In the genomic region with DNA sequence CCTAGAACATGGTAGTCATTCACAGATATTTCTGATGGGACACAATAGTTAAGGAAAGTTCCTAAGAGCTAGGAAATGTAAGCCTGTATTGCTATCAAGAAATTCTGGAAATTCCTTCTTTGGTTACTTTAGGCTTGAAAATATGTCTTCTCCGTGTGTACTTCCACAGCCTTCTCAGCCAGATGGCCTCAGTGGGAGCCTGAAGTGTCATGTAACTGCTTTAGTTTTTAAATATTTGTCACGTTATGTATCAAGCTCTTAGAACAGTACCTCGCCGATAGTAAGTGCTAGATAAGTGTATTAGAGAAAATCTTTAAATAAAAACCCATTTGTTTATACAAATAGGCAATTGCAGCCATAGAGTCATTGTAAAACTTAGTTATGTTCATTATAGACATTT, we compare ENCODE assay signal across 30 cellular contexts.
"Had no signal": no experiment of that assay in that cellular context is flagged by ENCODE, and none has a peak within 500 bp of the region (broad histone marks: within the 10 kb centered on the region; RNA-seq: fewer than 3 reads in every experiment).

No MANE protein-coding gene starts in this region.

- H3K4me1 ChIP-seq: parathyroid adenoma, testis had no signal

- H3K4me1 Mint-ChIP-seq: immature natural killer cell had no signal

- H3K4me2 ChIP-seq: neural progenitor cell had no signal

- H3K27me3 ChIP-seq: neural progenitor cell, neutrophil, stomach, testis, thyroid gland, upper lobe of right lung had no signal

- H3K9me3 ChIP-seq: left ventricle myocardium inferior, mucosa of descending colon, neutrophil, stomach, testis, thyroid gland, upper lobe of right lung had no signal

- H3K36me3 ChIP-seq: neural progenitor cell, neutrophil, thyroid gland, upper lobe of right lung had no signal

- DNase-seq: head of caudate nucleus; hippocampal formation; immature natural killer cell; kidney; left colon; left ventricle myocardium inferior; midbrain; mucosa of descending colon; naive thymus-derived CD8-positive, alpha-beta T cell; occipital lobe; right cardiac atrium; stimulated activated CD4-positive, alpha-beta T cell treated with anti-CD3 and anti-CD28 coated beads, Interleukin-12 subunit alpha, Interleukin-12 subunit beta, amount 100 ng/mL, for 4 hours; stimulated activated CD4-positive, alpha-beta T cell treated with anti-CD3 and anti-CD28 coated beads, Interleukin-15, amount 100 ng/mL, for 24 hours; stimulated activated CD4-positive, alpha-beta T cell treated with anti-CD3 and anti-CD28 coated beads, Interleukin-2, amount 100 ng/mL, for 24 hours; stimulated activated CD4-positive, alpha-beta T cell treated with anti-CD3 and anti-CD28 coated beads, Interleukin-4, amount 100 ng/mL, for 1 hour; stimulated activated naive B cell treated with anti-CD40 and anti-IgM and Interleukin-4, amounts not matched to agents 10 μg/mL and 1 μg/mL and 100 μg/mL, for 72 hours; stimulated activated naive CD8-positive, alpha-beta T cell treated with anti-CD3 and anti-CD28 coated beads, Interleukin-15, Interleukin-2, amounts not matched to agents 100 U/mL and 50 U/mL, for 24 hours; stomach; testis; thyroid gland; upper lobe of right lung had no signal

- H3K27me3 Mint-ChIP-seq: naive thymus-derived CD8-positive, alpha-beta T cell; stimulated activated naive B cell treated with anti-CD40 and anti-IgM and Interleukin-4, amounts not matched to agents 10 μg/mL and 1 μg/mL and 100 μg/mL, for 72 hours had no signal

- H3K27ac Mint-ChIP-seq: naive thymus-derived CD8-positive, alpha-beta T cell; nephron; neural progenitor cell; stimulated activated naive B cell treated with anti-CD40 and anti-IgM and Interleukin-4, amounts not matched to agents 10 μg/mL and 1 μg/mL and 100 μg/mL, for 72 hours had no signal

- H3K9me3 Mint-ChIP-seq: nephron; neural progenitor cell; stimulated activated naive B cell treated with anti-CD40 and anti-IgM and Interleukin-4, amounts not matched to agents 10 μg/mL and 1 μg/mL and 100 μg/mL, for 72 hours had no signal

- H3K27ac ChIP-seq: left ventricle myocardium inferior, neural progenitor cell, neutrophil, parathyroid adenoma, skin epidermis, stomach, testis, thyroid gland, upper lobe of right lung had no signal

- ATAC-seq: left colon; mucosa of descending colon; naive thymus-derived CD8-positive, alpha-beta T cell; right cardiac atrium; sciatic nerve; stimulated activated naive B cell treated with anti-CD40 and anti-IgM and Interleukin-4, amounts not matched to agents 10 μg/mL and 1 μg/mL and 100 μg/mL, for 72 hours; stimulated activated naive CD8-positive, alpha-beta T cell treated with anti-CD3 and anti-CD28 coated beads, Interleukin-15, Interleukin-2, amounts not matched to agents 100 U/mL and 50 U/mL, for 24 hours; upper lobe of right lung had no signal

- H3K4me3 Mint-ChIP-seq: immature natural killer cell; naive thymus-derived CD8-positive, alpha-beta T cell; nephron; neural progenitor cell; stimulated activated naive B cell treated with anti-CD40 and anti-IgM and Interleukin-4, amounts not matched to agents 10 μg/mL and 1 μg/mL and 100 μg/mL, for 72 hours had no signal

- H3K4me3 ChIP-seq: left ventricle myocardium inferior, lung, mucosa of descending colon, neural progenitor cell, skin epidermis, stomach, testis, thyroid gland, upper lobe of right lung had no signal

- FAIRE-seq: islet of Langerhans, kidney, urothelium cell line had no signal
